Comparison of ENCODE assay signal across 15 cellular contexts in genomic region chr18:12628706-12629702, GRCh38. TPM values are rescaled to one million over a fixed set of nuclear protein-coding genes. Genes with fewer than 3 reads are reported as not detected.
DNase-seq lines count a peak whose midpoint lies in the region; ATAC-seq and TF ChIP-seq lines count a peak whose summit lies in the region.
"Had no signal": no experiment of that assay in that cellular context is flagged by ENCODE, and none has a peak within 500 bp of the region (broad histone marks: within the 10 kb centered on the region; RNA-seq: fewer than 3 reads in every experiment).

No MANE protein-coding gene starts in this region.

- no peak overlapping the region for H3K4me3 Mint-ChIP-seq in endothelial cell (ENCODE audit: unreplicated experiment)
- H3K4me3 Mint-ChIP-seq: activated CD4-positive, alpha-beta T cell treated with anti-CD3 and anti-CD28 coated beads for 36 hours had no signal

- no peak overlapping the region for H3K27ac Mint-ChIP-seq in endothelial cell (ENCODE audit: unreplicated experiment)
- H3K27ac Mint-ChIP-seq: activated CD4-positive, alpha-beta T cell treated with anti-CD3 and anti-CD28 coated beads for 36 hours had no signal

- peak; percentile 83 for ATAC-seq in left lung
- ATAC-seq in GM18498 (IDR thresholded peaks at IDR 0.05; ENCODE audit: unreplicated experiment), result no peak
- ATAC-seq: activated CD4-positive, alpha-beta T cell treated with anti-CD3 and anti-CD28 coated beads for 36 hours; stimulated activated naive CD8-positive, alpha-beta T cell treated with anti-CD3 and anti-CD28 coated beads, Interleukin-15, Interleukin-2, amounts not matched to agents 100 U/mL and 50 U/mL, for 24 hours had no signal

- TF ChIP-seq CTCF in left lung (IDR thresholded peaks at IDR 0.05) (no peak), endothelial cell (IDR thresholded peaks at IDR 0.05; ENCODE audit: unreplicated experiment) (no peak)

- peaks cover 0 to 2% of the 10 kb centered on the region in 2 donors for H3K9me3 ChIP-seq in left lung

- H3K9me3 Mint-ChIP-seq in endothelial cell (ENCODE audit: unreplicated experiment), result no peaks in the 10 kb centered on the region

- TF ChIP-seq POLR2A in erythroblast (IDR thresholded peaks at IDR 0.05; ENCODE audit: low read length), result no peak

- H3K36me3 ChIP-seq in left lung, result no peaks in the 10 kb centered on the region

- H3K36me3 Mint-ChIP-seq in endothelial cell (ENCODE audit: low read depth, unreplicated experiment), result peaks cover 15% of the 10 kb centered on the region

- no peak overlapping the region for H3K27ac ChIP-seq in left lung
- H3K27ac ChIP-seq: coronary artery had no signal

- H3K27me3 ChIP-seq in left lung, result no peaks in the 10 kb centered on the region

- intact Hi-C loops in left lung (cut with DNase I), result no loop called here

- DNase-seq in AG20443 (ENCODE audit: low spot score) (peak; percentile 45), NCI-H69 (lab: John Stamatoyannopoulos, UW) (peak; percentile 79), dedifferentiated amniotic fluid mesenchymal stem cell (ENCODE audit: extremely low spot score) (peak; percentile 53), left lung (no peak), erythroblast (lab: John Stamatoyannopoulos, UW) (no peak), OCI-M1 (lab: John Stamatoyannopoulos, UW) (no peak), endothelial cell (ENCODE audit: low spot score) (no peak)
- DNase-seq: activated CD4-positive, alpha-beta T cell treated with anti-CD3 and anti-CD28 coated beads for 36 hours; activated effector memory CD4-positive, alpha-beta T cell treated with Interleukin-2 at 50 U/mL for 16 hours; mesendoderm; NCI-H1694 treated with DMSO at 0.1 percent for 48 hours; stimulated activated CD4-positive, alpha-beta T cell treated with anti-CD3 and anti-CD28 coated beads, Interleukin-4, amount 100 ng/mL, for 1 hour; stimulated activated naive CD8-positive, alpha-beta T cell treated with anti-CD3 and anti-CD28 coated beads, Interleukin-15, Interleukin-2, amounts not matched to agents 100 U/mL and 50 U/mL, for 24 hours had no signal

- H3K4me3 ChIP-seq in left lung, result no peak overlapping the region
- H3K4me3 ChIP-seq: coronary artery had no signal

- no peaks in the 10 kb centered on the region for H3K4me1 ChIP-seq in left lung

- peaks cover 4% of the 10 kb centered on the region for H3K4me1 Mint-ChIP-seq in endothelial cell (ENCODE audit: unreplicated experiment)
- H3K4me1 Mint-ChIP-seq: activated CD4-positive, alpha-beta T cell treated with anti-CD3 and anti-CD28 coated beads for 36 hours had no signal

- H3K27me3 Mint-ChIP-seq in endothelial cell (ENCODE audit: unreplicated experiment), result no peaks in the 10 kb centered on the region
- H3K27me3 Mint-ChIP-seq: activated CD4-positive, alpha-beta T cell treated with anti-CD3 and anti-CD28 coated beads for 36 hours had no signal

RNA-seq across cellular contexts. Expression of gene SPIRE1, which starts 28.9 kb away (rescaled TPM):
- total RNA-seq in left lung (10 to 100 TPM; 43.8 to 50.4 TPM), endothelial cell (ENCODE audit: unreplicated experiment) (31.3 TPM)

Comparison
In these comparisons a context has a peak if more than half of its experiments do, and no peak if none do; other contexts are left out.
1. DNase-seq: peak in AG20443 (single experiment), NCI-H69 (single experiment) and dedifferentiated amniotic fluid mesenchymal stem cell (single experiment); none in left lung (0 of 2), erythroblast (0 of 2), OCI-M1 (single experiment) and endothelial cell (single experiment).